11 cellular contexts compared by ENCODE assay signal in the genomic region with DNA sequence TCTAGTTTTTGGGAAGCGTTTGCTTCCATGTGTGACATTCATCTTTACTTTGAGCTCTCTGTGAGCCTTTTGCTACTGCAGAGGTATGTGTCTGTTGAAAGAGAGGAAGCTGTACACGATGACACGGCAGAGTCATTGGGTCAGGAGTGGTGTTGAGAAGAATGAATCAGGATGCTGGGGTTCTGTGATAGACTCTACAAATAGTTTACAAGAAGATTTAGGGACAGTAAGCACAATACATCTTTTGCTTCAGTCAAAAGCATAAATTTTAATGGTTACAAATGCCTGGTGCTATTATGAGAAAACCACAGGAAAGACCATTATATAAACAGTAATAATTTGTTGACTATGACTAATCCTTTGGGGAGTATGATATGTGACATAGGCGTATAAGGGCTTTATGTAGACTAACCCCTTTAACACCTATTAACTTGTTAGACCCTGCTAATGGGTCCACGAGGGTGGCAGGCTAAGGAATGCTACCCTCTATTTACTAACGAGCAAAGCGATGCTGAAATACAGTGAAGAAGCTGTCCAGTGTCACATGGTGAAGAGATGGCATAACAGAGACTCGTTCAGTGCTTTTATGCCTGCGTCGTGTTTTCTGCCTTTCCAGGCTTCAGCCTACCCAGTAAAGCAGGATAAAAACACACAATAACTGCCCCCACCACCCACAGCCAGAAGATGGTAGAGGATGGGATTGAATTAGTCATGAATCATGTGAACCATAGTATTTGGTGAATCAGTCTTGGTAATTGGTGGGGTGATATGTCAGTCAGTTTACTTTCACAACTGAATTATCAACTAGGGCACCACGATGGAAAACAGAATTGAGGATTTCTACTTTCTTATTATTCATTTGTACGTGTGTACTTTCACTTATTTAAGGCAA.
A peak's percentile ranks its signal among the peaks of the same experiment; 100 is the strongest.
DNase-seq lines count a peak whose midpoint lies in the region; ATAC-seq, FAIRE-seq and TF ChIP-seq lines count a peak whose summit lies in the region.
"Had no signal": no experiment of that assay in that cellular context is flagged by ENCODE, and none has a peak within 500 bp of the region (broad histone marks: within the 10 kb centered on the region; RNA-seq: fewer than 3 reads in every experiment).

No MANE protein-coding gene starts in this region.

- DNase-seq in AG08395 (ENCODE audit: low spot score), result peak; percentile 81
- peak; percentile 84 for DNase-seq in LHCN-M2 (ENCODE audit: low read depth)
- peak; percentile 66 for DNase-seq in dermis blood vessel endothelial cell
- DNase-seq in nephron progenitor cell, result no peak
- no peak for DNase-seq in cerebellar nuclear complex (lab: John Stamatoyannopoulos, UW)
- DNase-seq in SIG-M5 (lab: John Stamatoyannopoulos, UW), result no peak
- no peak for DNase-seq in GM12891 (ENCODE audit: insufficient read length, low spot score)
- DNase-seq: DND-41, KG1 had no signal

- no peak for ATAC-seq in GM18498 (IDR thresholded peaks at IDR 0.05; ENCODE audit: unreplicated experiment)

- H3K27ac Mint-ChIP-seq in nephron progenitor cell, result peak overlapping the region; percentile 30

- H3K4me3 Mint-ChIP-seq in nephron progenitor cell, result no peak overlapping the region
- H3K4me3 Mint-ChIP-seq: central memory CD8-positive, alpha-beta T cell had no signal

- TF ChIP-seq POLR2A in GM12891 (IDR thresholded peaks at IDR 0.05; ENCODE audit: low read depth, low read length), result no peak

- no peaks in the 10 kb centered on the region for H3K9me3 Mint-ChIP-seq in nephron progenitor cell
- H3K9me3 Mint-ChIP-seq: central memory CD8-positive, alpha-beta T cell had no signal

- no peaks in the 10 kb centered on the region for H3K27me3 Mint-ChIP-seq in nephron progenitor cell (ENCODE audit: low read depth, poor library complexity)
- H3K27me3 Mint-ChIP-seq: central memory CD8-positive, alpha-beta T cell had no signal

- TF ChIP-seq CTCF in nephron progenitor cell (IDR thresholded peaks at IDR 0.05), result no peak

- H3K36me3 Mint-ChIP-seq in nephron progenitor cell (ENCODE audit: low read depth), result peaks cover 5% of the 10 kb centered on the region

- H3K4me1 Mint-ChIP-seq in nephron progenitor cell, result peaks cover 58% of the 10 kb centered on the region

- no peak for FAIRE-seq in GM12891 (lab: Jason Lieb, UNC)

TF ChIP-seq in GM12891, 5 proteins besides CTCF, POLR2A, EP300 and RAD21:
- TF ChIP-seq SPI1 (IDR thresholded peaks at IDR 0.05; ENCODE audit: low read depth, low read length) (no peak), POLR2AphosphoS5 (IDR thresholded peaks at IDR 0.05; ENCODE audit: low read depth, low read length) (no peak), POU2F2 (IDR thresholded peaks at IDR 0.05; ENCODE audit: low read depth, low read length) (no peak), PAX5 (IDR thresholded peaks at IDR 0.05; ENCODE audit: insufficient read depth, low read length, severe bottlenecking) (no peak), TAF1 (IDR thresholded peaks at IDR 0.05; ENCODE audit: low read depth, low read length) (no peak)

Comparison
In these comparisons a context has a peak if more than half of its experiments do, and no peak if none do; other contexts are left out.
1. DNase-seq: peak in AG08395 (single experiment), LHCN-M2 (single experiment) and dermis blood vessel endothelial cell (single experiment); none in nephron progenitor cell (single experiment), cerebellar nuclear complex (0 of 2), SIG-M5 (single experiment) and GM12891 (single experiment).